In the genomic region with DNA sequence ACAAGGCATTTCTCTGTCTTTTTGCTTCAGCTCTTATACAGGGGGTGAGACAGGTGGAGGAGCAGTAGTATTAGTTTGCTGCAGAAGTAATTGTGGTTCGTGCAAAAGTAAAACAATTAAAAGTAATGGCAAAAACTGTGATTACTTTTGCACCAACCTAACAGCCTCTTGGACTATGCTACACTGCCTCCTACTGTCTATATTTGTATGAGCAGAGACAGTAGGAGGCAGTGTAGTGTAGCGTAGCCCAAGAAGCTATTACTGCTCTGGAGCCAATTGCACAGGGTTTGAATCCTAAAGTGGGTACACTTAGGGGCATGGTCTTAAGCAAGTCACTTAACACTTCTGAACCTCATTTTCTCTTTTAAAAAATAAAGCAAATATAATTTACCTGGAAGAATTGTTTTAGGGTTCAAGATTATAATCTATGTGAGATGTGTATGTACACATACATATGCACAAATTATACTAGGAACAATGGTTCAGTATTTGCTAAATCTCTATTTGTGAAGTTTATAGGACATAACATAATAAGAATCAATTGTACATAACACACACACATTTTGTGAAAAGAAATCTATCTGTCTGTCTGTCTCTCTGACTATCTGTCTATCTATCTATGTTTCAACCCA, we compare ENCODE assay signal across 8 cellular contexts.
A peak's percentile ranks its signal among the peaks of the same experiment; 100 is the strongest.
DNase-seq lines count a peak whose midpoint lies in the region; ATAC-seq, FAIRE-seq and TF ChIP-seq lines count a peak whose summit lies in the region.

No MANE protein-coding gene starts in this region.

- H3K27ac Mint-ChIP-seq in chondrocyte (ENCODE audit: unreplicated experiment), result no peak overlapping the region

- H3K27me3 ChIP-seq in Loucy (ENCODE audit: insufficient read depth, low read length, poor library complexity, severe bottlenecking), result no peaks in the 10 kb centered on the region

- no peaks in the 10 kb centered on the region for H3K79me2 ChIP-seq in Loucy (ENCODE audit: insufficient read depth, low read length)

- no peaks in the 10 kb centered on the region for H3F3A ChIP-seq in Loucy (ENCODE audit: low read depth)

- H3K4me2 ChIP-seq in Loucy (ENCODE audit: low read depth, low read length, poor library complexity, severe bottlenecking), result no peak overlapping the region

- H3K4me3 Mint-ChIP-seq in chondrocyte (ENCODE audit: unreplicated experiment), result no peak overlapping the region

- H3K4me1 ChIP-seq in Loucy (ENCODE audit: insufficient read depth, low read length, poor library complexity, severe bottlenecking), result no peaks in the 10 kb centered on the region

- H3K9me3 ChIP-seq in Loucy (ENCODE audit: insufficient read depth, low read depth, low read length), result no peaks in the 10 kb centered on the region

- no peak for FAIRE-seq in D721Med (lab: Jason Lieb, UNC)

- DNase-seq in D721Med (ENCODE audit: insufficient read length, low spot score), result no peak
- no peak for DNase-seq in chondrocyte (ENCODE audit: low spot score)
- DNase-seq in superior temporal gyrus (ENCODE audit: extremely low spot score), result peak; percentile 38
- DNase-seq in hepatic stellate cell (ENCODE audit: low spot score), result no peak
- DNase-seq in activated CD8-positive, alpha-beta memory T cell treated with anti-CD3 and anti-CD28 coated beads for 24 hours, result no peak
- no peak for DNase-seq in NCI-H2196 (lab: John Stamatoyannopoulos, UW; ENCODE audit: unreplicated experiment)

- H3K4me1 Mint-ChIP-seq in chondrocyte (ENCODE audit: low read depth), result peaks cover 11% of the 10 kb centered on the region

- no peaks in the 10 kb centered on the region for H3K36me3 ChIP-seq in Loucy (ENCODE audit: insufficient read depth, low read length)

- H4K20me1 ChIP-seq in Loucy (ENCODE audit: insufficient read depth, low read length, poor library complexity, severe bottlenecking), result no peaks in the 10 kb centered on the region

- no peaks in the 10 kb centered on the region for H3K9me2 ChIP-seq in Loucy (replicated peaks; ENCODE audit: low read depth, low read length)

- H3K9me3 Mint-ChIP-seq in chondrocyte (ENCODE audit: low read depth), result no peaks in the 10 kb centered on the region

- no peak overlapping the region for H2AFZ ChIP-seq in Loucy (ENCODE audit: low read length)

- peak; percentile 92 for TF ChIP-seq CTCF in D721Med (IDR thresholded peaks at IDR 0.05; ENCODE audit: insufficient read depth, missing control alignments)
- peak; percentile 78 for TF ChIP-seq CTCF in Loucy (conservative IDR thresholded peaks at IDR 0.05; ENCODE audit: low read length)
- peak; percentile 73 for TF ChIP-seq CTCF in chondrocyte (IDR thresholded peaks at IDR 0.05)

- ATAC-seq in GM21723 (IDR thresholded peaks at IDR 0.05; ENCODE audit: unreplicated experiment), result peak; percentile 78

- H3K27me3 Mint-ChIP-seq in chondrocyte (ENCODE audit: low read depth), result peaks cover 1% of the 10 kb centered on the region

- H3K4me3 ChIP-seq in Loucy (ENCODE audit: low read length, poor library complexity, severe bottlenecking), result no peak overlapping the region

- no peak overlapping the region for H3K9ac ChIP-seq in Loucy (ENCODE audit: low read depth, low read length, poor library complexity, severe bottlenecking)

- no peaks in the 10 kb centered on the region for H3K36me3 Mint-ChIP-seq in chondrocyte (ENCODE audit: low read depth)
